Comparison of ENCODE assay signal across 12 cellular contexts in the genomic region with DNA sequence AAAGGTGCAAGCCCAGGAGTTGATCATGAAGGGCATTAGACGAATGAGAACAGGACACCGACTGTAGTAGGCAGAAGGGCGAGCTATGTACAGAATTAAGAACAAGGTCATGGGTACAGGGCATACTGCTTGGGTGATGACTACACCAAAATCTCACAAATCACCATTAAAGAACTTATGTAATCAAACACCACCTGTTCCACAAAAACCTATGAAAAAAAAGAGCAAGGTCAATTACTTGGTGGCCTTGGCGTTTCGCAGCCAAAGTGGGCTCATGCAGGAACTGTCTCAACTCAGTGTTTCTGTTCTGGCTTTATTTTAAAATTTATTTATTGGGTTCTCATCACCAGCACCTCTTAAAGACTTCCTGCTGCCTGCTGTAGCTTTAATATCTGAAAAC. TPM values are rescaled to one million over a fixed set of nuclear protein-coding genes. Genes with fewer than 3 reads are reported as not detected.
DNase-seq lines count a peak whose midpoint lies in the region; ATAC-seq and TF ChIP-seq lines count a peak whose summit lies in the region.
"Had no signal": no experiment of that assay in that cellular context is flagged by ENCODE, and none has a peak within 500 bp of the region (broad histone marks: within the 10 kb centered on the region; RNA-seq: fewer than 3 reads in every experiment).

No MANE protein-coding gene starts in this region.

- CTCF ChIA-PET in activated CD4-positive, alpha-beta memory T cell treated with anti-CD3 and anti-CD28 coated beads, Interleukin-2, amount 10 ng/mL, durations not matched to agents 7 days and 5 days (lab: Charles Lee) = interaction anchor here (0.6 to 4.4 kb wide), 9 partner anchors 9 to 143 kb away, joined by 3 to 31 read pairs (median 6); a partner anchor contains a TSS

- intact Hi-C loops in activated CD4-positive, alpha-beta T cell treated with anti-CD3 and anti-CD28 coated beads, Interleukin-2, amount 10 ng/mL, durations not matched to agents 24 days and 14 days (cut with micrococcal nuclease) = no loop called here
- intact Hi-C loops in right lobe of liver (cut with DNase I) = no loop called here

- H3K27ac ChIP-seq in right lobe of liver (peak overlapping the region in 2 of 3 donors; percentile 92 to 95), subcutaneous abdominal adipose tissue (ENCODE audit: low read depth, low read length) (peak overlapping the region; percentile 87)

- no peak for DNase-seq in activated CD4-positive, alpha-beta T cell treated with anti-CD3 and anti-CD28 coated beads, Interleukin-2, amount 10 ng/mL, durations not matched to agents 24 days and 14 days
- no peak for DNase-seq in activated CD4-positive, alpha-beta T cell treated with anti-CD3 and anti-CD28 coated beads, Interleukin-2, amount 50 U/mL, for 1 hour
- DNase-seq in activated CD4-positive, alpha-beta memory T cell treated with anti-CD3 and anti-CD28 coated beads, Interleukin-2, amount 10 ng/mL, durations not matched to agents 7 days and 5 days = no peak
- no peak for DNase-seq in right lobe of liver
- DNase-seq in HuH-7.5 (ENCODE audit: low spot score) = no peak
- DNase-seq in NK-92 treated with Interleukin-12 subunit alpha and Interleukin-12 subunit beta, amount 100 ng/mL, for 24 hours (lab: John Stamatoyannopoulos, UW) = no peak
- DNase-seq: GOT3, T1000 had no signal

- H3K4me1 ChIP-seq in right lobe of liver (peaks cover 0 to 36% (median 11%) of the 10 kb centered on the region in 4 donors), subcutaneous abdominal adipose tissue (ENCODE audit: control insufficient read depth in 5 of 5, insufficient read depth in 5 of 5, low read length in 5 of 5) (peaks cover 5 to 51% (median 45%) of the 10 kb centered on the region in 5 donors)

- no peak overlapping the region for H3K4me3 ChIP-seq in right lobe of liver
- no peak overlapping the region for H3K4me3 ChIP-seq in subcutaneous abdominal adipose tissue (ENCODE audit: low read depth in 1 of 5, low read length in 5 of 5)

- H3K9me3 Mint-ChIP-seq in activated CD4-positive, alpha-beta T cell treated with anti-CD3 and anti-CD28 coated beads, Interleukin-2, amount 10 ng/mL, durations not matched to agents 24 days and 14 days = no peaks in the 10 kb centered on the region
- H3K9me3 Mint-ChIP-seq in activated CD4-positive, alpha-beta memory T cell treated with anti-CD3 and anti-CD28 coated beads, Interleukin-2, amount 10 ng/mL, durations not matched to agents 7 days and 5 days = no peaks in the 10 kb centered on the region

- no peaks in the 10 kb centered on the region for H3K9me3 ChIP-seq in right lobe of liver
- H3K9me3 ChIP-seq in subcutaneous abdominal adipose tissue (ENCODE audit: control insufficient read depth in 5 of 5, low read length in 5 of 5) = no peaks in the 10 kb centered on the region

- TF ChIP-seq POLR2A in right lobe of liver (IDR thresholded peaks at IDR 0.05) = no peak

- no peak overlapping the region for H3K9ac ChIP-seq in subcutaneous abdominal adipose tissue (ENCODE audit: low read length in 5 of 5)

- H3K27me3 Mint-ChIP-seq in activated CD4-positive, alpha-beta T cell treated with anti-CD3 and anti-CD28 coated beads, Interleukin-2, amount 10 ng/mL, durations not matched to agents 24 days and 14 days = no peaks in the 10 kb centered on the region
- no peaks in the 10 kb centered on the region for H3K27me3 Mint-ChIP-seq in activated CD4-positive, alpha-beta memory T cell treated with anti-CD3 and anti-CD28 coated beads, Interleukin-2, amount 10 ng/mL, durations not matched to agents 7 days and 5 days

- peaks cover 51% of the 10 kb centered on the region for H3K4me1 Mint-ChIP-seq in activated CD4-positive, alpha-beta T cell treated with anti-CD3 and anti-CD28 coated beads, Interleukin-2, amount 10 ng/mL, durations not matched to agents 24 days and 14 days
- peaks cover 69% of the 10 kb centered on the region for H3K4me1 Mint-ChIP-seq in activated CD4-positive, alpha-beta memory T cell treated with anti-CD3 and anti-CD28 coated beads, Interleukin-2, amount 10 ng/mL, durations not matched to agents 7 days and 5 days

- H3K4me3 Mint-ChIP-seq in activated CD4-positive, alpha-beta T cell treated with anti-CD3 and anti-CD28 coated beads, Interleukin-2, amount 10 ng/mL, durations not matched to agents 24 days and 14 days = peak overlapping the region; percentile 96
- H3K4me3 Mint-ChIP-seq in activated CD4-positive, alpha-beta memory T cell treated with anti-CD3 and anti-CD28 coated beads, Interleukin-2, amount 10 ng/mL, durations not matched to agents 7 days and 5 days = peak overlapping the region; percentile 90

- TF ChIP-seq CTCF in right lobe of liver (IDR thresholded peaks at IDR 0.05) = no peak

- WGBS in right lobe of liver (ENCODE audit: insufficient coverage, low coverage, low lambda C conversion rate, missing lambda C conversion rate) = 55% methylated on average over 5 of the region's 5 CpGs

- H3K36me3 ChIP-seq in right lobe of liver = no peaks in the 10 kb centered on the region
- no peaks in the 10 kb centered on the region for H3K36me3 ChIP-seq in subcutaneous abdominal adipose tissue (ENCODE audit: control insufficient read depth in 5 of 5, insufficient read depth in 5 of 5, low read length in 5 of 5)

- ATAC-seq in right lobe of liver (no peak), GM21619 (IDR thresholded peaks at IDR 0.05; ENCODE audit: unreplicated experiment) (no peak)

- H3K27me3 ChIP-seq in right lobe of liver = no peaks in the 10 kb centered on the region
- H3K27me3 ChIP-seq in subcutaneous abdominal adipose tissue (ENCODE audit: control insufficient read depth in 5 of 5, insufficient read depth in 4 of 5, low read length in 5 of 5) = no peaks in the 10 kb centered on the region

- POLR2A ChIA-PET in activated CD4-positive, alpha-beta memory T cell treated with anti-CD3 and anti-CD28 coated beads, Interleukin-2, amount 10 ng/mL, durations not matched to agents 7 days and 5 days (lab: Charles Lee) = interaction anchor here (0.9 to 7.9 kb wide), 11 partner anchors 11 to 143 kb away, joined by 3 to 214 read pairs (median 8); a partner anchor contains a TSS

- peak overlapping the region; percentile 98 for H3K27ac Mint-ChIP-seq in activated CD4-positive, alpha-beta T cell treated with anti-CD3 and anti-CD28 coated beads, Interleukin-2, amount 10 ng/mL, durations not matched to agents 24 days and 14 days
- H3K27ac Mint-ChIP-seq in activated CD4-positive, alpha-beta memory T cell treated with anti-CD3 and anti-CD28 coated beads, Interleukin-2, amount 10 ng/mL, durations not matched to agents 7 days and 5 days = peak overlapping the region; percentile 97

- H3K36me3 Mint-ChIP-seq in activated CD4-positive, alpha-beta T cell treated with anti-CD3 and anti-CD28 coated beads, Interleukin-2, amount 10 ng/mL, durations not matched to agents 24 days and 14 days (ENCODE audit: low read depth) = peaks cover 3% of the 10 kb centered on the region
- H3K36me3 Mint-ChIP-seq in activated CD4-positive, alpha-beta memory T cell treated with anti-CD3 and anti-CD28 coated beads, Interleukin-2, amount 10 ng/mL, durations not matched to agents 7 days and 5 days (ENCODE audit: low read depth) = peaks cover 52% of the 10 kb centered on the region

RNA-seq across cellular contexts. Expression of a gene that starts 2.1 kb away (rescaled TPM):
- 23.3 and 27.9 TPM in 2 replicates for total RNA-seq in activated CD4-positive, alpha-beta T cell treated with anti-CD3 and anti-CD28 coated beads, Interleukin-2, amount 10 ng/mL, durations not matched to agents 24 days and 14 days
- total RNA-seq in activated CD4-positive, alpha-beta memory T cell treated with anti-CD3 and anti-CD28 coated beads, Interleukin-2, amount 10 ng/mL, durations not matched to agents 7 days and 5 days = 100 to 1,000 TPM; 129 to 134 TPM
- total RNA-seq in right lobe of liver = 10 to 100 TPM; 25.6 to 35.7 (median 30.3) TPM

RNA-seq across cellular contexts. Expression of a gene that starts 30.3 kb away (rescaled TPM):
- not detected in 2 replicates for total RNA-seq in activated CD4-positive, alpha-beta T cell treated with anti-CD3 and anti-CD28 coated beads, Interleukin-2, amount 10 ng/mL, durations not matched to agents 24 days and 14 days
- not detected for total RNA-seq in activated CD4-positive, alpha-beta memory T cell treated with anti-CD3 and anti-CD28 coated beads, Interleukin-2, amount 10 ng/mL, durations not matched to agents 7 days and 5 days
- total RNA-seq in right lobe of liver = not detected
- total RNA-seq: A673, endothelial cell of umbilical vein had no signal
